17 cellular contexts compared by ENCODE assay signal in the genomic region with DNA sequence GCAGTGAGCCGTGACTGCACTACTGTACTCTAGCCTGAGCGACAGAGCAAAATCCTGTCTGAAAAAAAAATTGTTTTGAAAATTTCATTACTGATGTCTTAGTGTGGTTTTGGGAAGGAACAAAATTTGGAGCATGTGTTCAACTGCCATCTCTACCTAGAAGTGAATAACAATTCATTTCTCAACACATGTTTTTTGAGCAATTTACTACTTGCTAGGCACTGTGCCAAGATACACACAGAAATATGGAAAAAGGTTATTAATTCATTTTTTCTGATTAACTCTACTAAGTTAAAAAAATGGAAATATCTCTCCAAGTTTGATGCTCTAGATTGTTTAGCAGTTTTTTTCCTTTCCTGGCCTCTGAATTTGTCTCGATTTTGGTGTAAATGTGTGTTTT. TPM values are rescaled to one million over a fixed set of nuclear protein-coding genes. Genes with fewer than 3 reads are reported as not detected.
A peak's percentile ranks its signal among the peaks of the same experiment; 100 is the strongest.
DNase-seq lines count a peak whose midpoint lies in the region; TF ChIP-seq lines count a peak whose summit lies in the region.
"Had no signal": no experiment of that assay in that cellular context is flagged by ENCODE, and none has a peak within 500 bp of the region (broad histone marks: within the 10 kb centered on the region; RNA-seq: fewer than 3 reads in every experiment).

No MANE protein-coding gene starts in this region.

- H3K9me3 ChIP-seq in SK-N-MC (ENCODE audit: low read depth, low read length) (no peaks in the 10 kb centered on the region), osteoblast (ENCODE audit: low read depth, low read length) (no peaks in the 10 kb centered on the region)
- H3K9me3 ChIP-seq: BE2C had no signal

- H3K36me3 ChIP-seq in SK-N-MC (ENCODE audit: insufficient read depth, low read length) (no peaks in the 10 kb centered on the region), osteoblast (ENCODE audit: insufficient read depth, low read length) (no peaks in the 10 kb centered on the region)
- H3K36me3 ChIP-seq: BE2C had no signal

- DNase-seq in GF-D8 (lab: John Stamatoyannopoulos, UW), result peak; percentile 29
- DNase-seq in SK-N-MC (ENCODE audit: low read depth, low spot score), result no peak
- peak; percentile 44 for DNase-seq in dermis blood vessel endothelial cell
- no peak for DNase-seq in osteoblast (ENCODE audit: insufficient read length, low spot score, missing footprints)
- DNase-seq in activated T-cell treated with anti-CD3 and anti-CD28 coated beads for 4 hours, result no peak
- DNase-seq in HuH-7.5 (ENCODE audit: low spot score), result no peak
- no peak for DNase-seq in cardiac septum (ENCODE audit: low spot score)
- DNase-seq: BE2C; CD8-positive, alpha-beta T cell; DND-41; GDM1; KG1; NCI-H1417 treated with DMSO at 0.1 percent for 48 hours; NCI-H2081 treated with DMSO at 0.1 percent for 48 hours; NCI-H526 treated with DMSO at 0.1 percent for 48 hours had no signal

- H3K27ac ChIP-seq in SK-N-MC, result peak overlapping the region; percentile 78
- H3K27ac ChIP-seq in osteoblast (ENCODE audit: low read depth, low read length), result no peak overlapping the region
- H3K27ac ChIP-seq: GM23248, RWPE1 had no signal

- H3K79me2 ChIP-seq in osteoblast (ENCODE audit: insufficient read depth, low read length), result peaks cover 13% of the 10 kb centered on the region

- H4K20me1 ChIP-seq in osteoblast (ENCODE audit: insufficient read depth, low read length), result no peaks in the 10 kb centered on the region

- H3K4me2 ChIP-seq in osteoblast (ENCODE audit: insufficient read depth, low read length), result peak overlapping the region; percentile 18

- H2AFZ ChIP-seq in osteoblast (ENCODE audit: low read length), result peak overlapping the region; percentile 4
- H2AFZ ChIP-seq: GM23248 had no signal

- no peaks in the 10 kb centered on the region for H3K27me3 ChIP-seq in osteoblast (ENCODE audit: insufficient read depth, low read length)
- H3K27me3 ChIP-seq: BE2C had no signal

- H3K9ac ChIP-seq in SK-N-MC (ENCODE audit: insufficient read length), result no peak overlapping the region
- H3K9ac ChIP-seq: GM23248 had no signal

- intact Hi-C loops in cardiac septum (cut with DNase I), result loop anchor here (10.0 kb wide), 1 partner anchor 392 kb away; no protein-coding TSS in a partner anchor

- H3K4me3 ChIP-seq in SK-N-MC, result peak overlapping the region; percentile 46; the same call in 1 of the 2 replicates
- H3K4me3 ChIP-seq in osteoblast (ENCODE audit: insufficient read depth, low read length), result no peak overlapping the region
- H3K4me3 ChIP-seq: GM23248 had no signal

- no peak for TF ChIP-seq CTCF in osteoblast (IDR thresholded peaks at IDR 0.05; ENCODE audit: extremely low read depth, low read depth, low read length)

- H3K4me1 ChIP-seq in osteoblast (ENCODE audit: insufficient read depth, low read length), result peaks cover 15% of the 10 kb centered on the region
- H3K4me1 ChIP-seq: BE2C had no signal

RNA-seq across cellular contexts. Expression of a gene that starts 5.2 kb away (rescaled TPM):
- total RNA-seq in dermis blood vessel endothelial cell, result 78.5 and 111 TPM in 2 replicates
- total RNA-seq in osteoblast, result 82.2 and 86.5 TPM in 2 replicates
- 57.3 TPM for total RNA-seq in cardiac septum

Comparison
In these comparisons a context has a peak if more than half of its experiments do, and no peak if none do; other contexts are left out.
1. DNase-seq: peak in GF-D8 (single experiment) and dermis blood vessel endothelial cell (single experiment); none in SK-N-MC (single experiment), osteoblast (single experiment), activated T-cell treated with anti-CD3 and anti-CD28 coated beads for 4 hours (single experiment), HuH-7.5 (single experiment) and cardiac septum (single experiment).